Comparison of ENCODE assay signal across 19 cellular contexts in genomic region chr5:63687854-63688253, GRCh38.
DNase-seq lines count a peak whose midpoint lies in the region; ATAC-seq and TF ChIP-seq lines count a peak whose summit lies in the region.
"Had no signal": no experiment of that assay in that cellular context is flagged by ENCODE, and none has a peak within 500 bp of the region (broad histone marks: within the 10 kb centered on the region; RNA-seq: fewer than 3 reads in every experiment).

No MANE protein-coding gene starts in this region.

- H3K27ac Mint-ChIP-seq in endodermal cell (no peak overlapping the region), neural progenitor cell (no peak overlapping the region)
- H3K27ac Mint-ChIP-seq: CD4-positive, alpha-beta T cell; IgD-negative memory B cell had no signal

- 60 to 79% methylated on average over 1 to 4 of the region's 4 CpGs for WGBS in endodermal cell (ENCODE audit: insufficient coverage in 1 of 2, insufficient read length in 1 of 2), 2 experiments
- WGBS in neuronal stem cell (ENCODE audit: extremely low coverage in 2 of 2, insufficient read length in 2 of 2, insufficient replicate concordance in 1 of 2), 2 donors, result no CpG with 5 or more reads among the region's 4 CpGs

- no peaks in the 10 kb centered on the region for H4K20me1 ChIP-seq in neural progenitor cell (ENCODE audit: low read depth)

- H2BK120ac ChIP-seq in neuronal stem cell (ENCODE audit: low read depth, low read length), result no peak overlapping the region

- DNase-seq in DMS79 treated with DMSO at 0.1 percent for 48 hours (lab: John Stamatoyannopoulos, UW), result peak; percentile 34
- DNase-seq in DMS79 (lab: John Stamatoyannopoulos, UW), result no peak
- peak; percentile 46 for DNase-seq in endodermal cell
- peak; percentile 24 for DNase-seq in neural progenitor cell (ENCODE audit: low spot score)
- DNase-seq in RPMI8226, result no peak
- no peak for DNase-seq in neuronal stem cell (ENCODE audit: low spot score)
- DNase-seq: AML-193; CD4-positive, alpha-beta T cell; DMS153; DND-41; EL; KBM-7 had no signal

- H3K27me3 ChIP-seq in endodermal cell (ENCODE audit: control insufficient read depth, insufficient read depth, low read length, poor library complexity, severe bottlenecking) (no peaks in the 10 kb centered on the region), neural progenitor cell (no peaks in the 10 kb centered on the region), neuronal stem cell (ENCODE audit: control insufficient read depth in 3 of 3, insufficient read depth in 3 of 3, low read depth in 1 of 3, low read length in 3 of 3) (no peaks in the 10 kb centered on the region)

- H3K4me3 Mint-ChIP-seq in endodermal cell (no peak overlapping the region), neural progenitor cell (no peak overlapping the region)
- H3K4me3 Mint-ChIP-seq: CD4-positive, alpha-beta T cell; IgD-negative memory B cell had no signal

- H2BK12ac ChIP-seq in neuronal stem cell (ENCODE audit: low read length), result no peak overlapping the region

- no peak overlapping the region for H3K23ac ChIP-seq in neuronal stem cell (ENCODE audit: low read depth, low read length, poor library complexity)

- H3K4ac ChIP-seq in neuronal stem cell (ENCODE audit: low read length), result no peak overlapping the region

- H3K79me2 ChIP-seq in neural progenitor cell (ENCODE audit: low read depth), result no peaks in the 10 kb centered on the region

- H2AK5ac ChIP-seq in neuronal stem cell (ENCODE audit: low read depth, low read length), result no peak overlapping the region

- H3F3A ChIP-seq in neural progenitor cell (ENCODE audit: low read depth), result no peaks in the 10 kb centered on the region

- H3K9me3 ChIP-seq in endodermal cell (ENCODE audit: control insufficient read depth, low read length) (no peaks in the 10 kb centered on the region), neural progenitor cell (ENCODE audit: low read depth) (no peaks in the 10 kb centered on the region), neuronal stem cell (replicated peaks in 1 of 2; ENCODE audit: control insufficient read depth in 2 of 2, insufficient read depth in 1 of 2, low read depth in 1 of 2, low read length in 2 of 2) (no peaks in the 10 kb centered on the region)
- H3K9me3 ChIP-seq: A549, HAP-1 had no signal

- no peak overlapping the region for H2BK15ac ChIP-seq in neuronal stem cell (ENCODE audit: low read length)

- H2AFZ ChIP-seq in neural progenitor cell (replicated peaks), result no peak overlapping the region
- H2AFZ ChIP-seq in neuronal stem cell (ENCODE audit: low read length), result no peak overlapping the region

- no peak overlapping the region for H3K14ac ChIP-seq in neuronal stem cell (ENCODE audit: low read length)

- no peaks in the 10 kb centered on the region for H3K79me1 ChIP-seq in neuronal stem cell (ENCODE audit: low read depth, low read length)

- H3K9ac ChIP-seq in endodermal cell (ENCODE audit: extremely low read depth, low read length, poor library complexity, severe bottlenecking) (no peak overlapping the region), neural progenitor cell (no peak overlapping the region), neuronal stem cell (ENCODE audit: low read depth, low read length, poor library complexity) (no peak overlapping the region)

- no peak overlapping the region for H4K91ac ChIP-seq in neuronal stem cell (ENCODE audit: low read depth, low read length, poor library complexity)

- no peaks in the 10 kb centered on the region for H3K4me1 ChIP-seq in endodermal cell (ENCODE audit: control insufficient read depth, insufficient read depth, low read length)
- H3K4me1 ChIP-seq in neural progenitor cell, result peaks cover 10% of the 10 kb centered on the region
- peaks cover 0 to 2% of the 10 kb centered on the region in 2 donors for H3K4me1 ChIP-seq in neuronal stem cell (ENCODE audit: control insufficient read depth in 2 of 2, insufficient read depth in 1 of 2, low read depth in 1 of 2, low read length in 2 of 2)
- H3K4me1 ChIP-seq: A549, HAP-1 had no signal

- TF ChIP-seq CTCF in endodermal cell (conservative IDR thresholded peaks at IDR 0.05) (no peak), neural progenitor cell (IDR thresholded peaks at IDR 0.05) (no peak)

- H3K36me3 ChIP-seq in endodermal cell (ENCODE audit: control insufficient read depth, insufficient read depth, low read length), result no peaks in the 10 kb centered on the region
- no peaks in the 10 kb centered on the region for H3K36me3 ChIP-seq in neural progenitor cell
- H3K36me3 ChIP-seq in neuronal stem cell (replicated peaks in 1 of 2; ENCODE audit: control insufficient read depth in 2 of 2, insufficient read depth in 2 of 2, low read length in 2 of 2), result no peaks in the 10 kb centered on the region
- H3K36me3 ChIP-seq: HAP-1 had no signal

- no peaks in the 10 kb centered on the region for H3K27me3 Mint-ChIP-seq in endodermal cell (ENCODE audit: insufficient read depth)
- H3K27me3 Mint-ChIP-seq in neural progenitor cell (ENCODE audit: insufficient read depth, low read depth), result peaks cover 4% of the 10 kb centered on the region
- H3K27me3 Mint-ChIP-seq: CD4-positive, alpha-beta T cell; IgD-negative memory B cell had no signal

- H3K9me3 Mint-ChIP-seq in endodermal cell (no peaks in the 10 kb centered on the region), neural progenitor cell (no peaks in the 10 kb centered on the region)

- H3K18ac ChIP-seq in neuronal stem cell (ENCODE audit: low read length), result no peak overlapping the region

- no peaks in the 10 kb centered on the region for H3K36me3 Mint-ChIP-seq in endodermal cell (ENCODE audit: low read depth)
- H3K36me3 Mint-ChIP-seq in neural progenitor cell, result no peaks in the 10 kb centered on the region
- H3K36me3 Mint-ChIP-seq: IgD-negative memory B cell had no signal

- H3K4me3 ChIP-seq in endodermal cell (ENCODE audit: low read length) (no peak overlapping the region), neural progenitor cell (no peak overlapping the region), neuronal stem cell (ENCODE audit: low read length in 2 of 2) (no peak overlapping the region)
- H3K4me3 ChIP-seq: A549, HAP-1 had no signal

- H3K4me1 Mint-ChIP-seq in endodermal cell, result peaks cover 5% of the 10 kb centered on the region
- no peaks in the 10 kb centered on the region for H3K4me1 Mint-ChIP-seq in neural progenitor cell
- H3K4me1 Mint-ChIP-seq: IgD-negative memory B cell had no signal

- no peak for ATAC-seq in HG02571 (IDR thresholded peaks at IDR 0.05; ENCODE audit: unreplicated experiment)
- ATAC-seq: A549, HepG2 had no signal

- no peak overlapping the region for H3K4me2 ChIP-seq in neural progenitor cell
- H3K4me2 ChIP-seq in neuronal stem cell (ENCODE audit: insufficient read depth, low read length, poor library complexity, severe bottlenecking), result no peak overlapping the region
- H3K4me2 ChIP-seq: A549 had no signal

- H2BK5ac ChIP-seq in neuronal stem cell (ENCODE audit: low read length), result no peak overlapping the region

- H3K27ac ChIP-seq in endodermal cell (ENCODE audit: low read depth, low read length) (no peak overlapping the region), neural progenitor cell (no peak overlapping the region), neuronal stem cell (replicated peaks; ENCODE audit: low read length) (no peak overlapping the region)
- H3K27ac ChIP-seq: 22Rv1, A549, C4-2B had no signal

- no peak overlapping the region for H4K8ac ChIP-seq in neuronal stem cell (ENCODE audit: low read depth, low read length)

Comparison
In these comparisons a context has a peak if more than half of its experiments do, and no peak if none do; other contexts are left out.
1. DNase-seq: peak in DMS79 treated with DMSO at 0.1 percent for 48 hours (single experiment), endodermal cell (single experiment) and neural progenitor cell (single experiment); none in DMS79 (single experiment), RPMI8226 (single experiment) and neuronal stem cell (single experiment).